ENCODE assay signal across 23 cellular contexts in genomic region chr18:8479826-8480225, GRCh38.
"Had no signal": no experiment of that assay in that cellular context is flagged by ENCODE, and none has a peak within 500 bp of the region (broad histone marks: within the 10 kb centered on the region; RNA-seq: fewer than 3 reads in every experiment).

No MANE protein-coding gene starts in this region.

- H3K4me1 Mint-ChIP-seq: activated CD4-positive, alpha-beta memory T cell treated with anti-CD3 and anti-CD28 coated beads, Interleukin-2, amount 10 ng/mL, durations not matched to agents 7 days and 5 days; activated CD4-positive, alpha-beta T cell treated with anti-CD3 and anti-CD28 coated beads, Interleukin-2, amount 10 ng/mL, durations not matched to agents 7 days and 5 days had no signal

- H3K9me3 Mint-ChIP-seq: activated CD4-positive, alpha-beta memory T cell treated with anti-CD3 and anti-CD28 coated beads, Interleukin-2, amount 10 ng/mL, durations not matched to agents 7 days and 5 days; activated CD4-positive, alpha-beta T cell treated with anti-CD3 and anti-CD28 coated beads, Interleukin-2, amount 10 ng/mL, durations not matched to agents 7 days and 5 days; activated T-cell treated with anti-CD3 and anti-CD28 coated beads, Interleukin-2, amount 50 U/mL, for 4 hours; activated T-helper 17 cell treated with anti-CD3 and anti-CD28 coated beads, Interleukin-2, amount 50 U/mL, for 72 hours; effector memory CD8-positive, alpha-beta T cell; WTC11 had no signal

- H3K27me3 ChIP-seq: brain microvascular endothelial cell, gastrocnemius medialis, heart left ventricle had no signal

- H3K9me3 ChIP-seq: esophagus muscularis mucosa, gastrocnemius medialis, heart left ventricle had no signal

- ATAC-seq: activated T-cell treated with anti-CD3 and anti-CD28 coated beads, Interleukin-2, amount 50 U/mL, for 4 hours; activated T-helper 17 cell treated with anti-CD3 and anti-CD28 coated beads, Interleukin-2, amount 50 U/mL, for 72 hours; effector memory CD8-positive, alpha-beta T cell had no signal

- H3K4me1 ChIP-seq: esophagus muscularis mucosa, foreskin keratinocyte, gastrocnemius medialis had no signal

- H3K4me3 Mint-ChIP-seq: activated CD4-positive, alpha-beta memory T cell treated with anti-CD3 and anti-CD28 coated beads, Interleukin-2, amount 10 ng/mL, durations not matched to agents 7 days and 5 days; activated CD4-positive, alpha-beta T cell treated with anti-CD3 and anti-CD28 coated beads, Interleukin-2, amount 10 ng/mL, durations not matched to agents 7 days and 5 days; activated naive CD8-positive, alpha-beta T cell; activated T-cell treated with anti-CD3 and anti-CD28 coated beads, Interleukin-2, amount 50 U/mL, for 4 hours; activated T-helper 17 cell treated with anti-CD3 and anti-CD28 coated beads, Interleukin-2, amount 50 U/mL, for 72 hours; effector memory CD8-positive, alpha-beta T cell; WTC11 had no signal

- H3K36me3 ChIP-seq: brain microvascular endothelial cell, esophagus muscularis mucosa, gastrocnemius medialis, heart left ventricle had no signal

- H3K36me3 Mint-ChIP-seq: activated naive CD8-positive, alpha-beta T cell; WTC11 had no signal

- DNase-seq: activated CD4-positive, alpha-beta memory T cell treated with anti-CD3 and anti-CD28 coated beads, Interleukin-2, amount 10 ng/mL, durations not matched to agents 7 days and 5 days; activated CD4-positive, alpha-beta T cell treated with anti-CD3 and anti-CD28 coated beads for 1 hour; activated CD4-positive, alpha-beta T cell treated with anti-CD3 and anti-CD28 coated beads for 4 hours; activated CD4-positive, alpha-beta T cell treated with anti-CD3 and anti-CD28 coated beads, Interleukin-2, amount 10 ng/mL, durations not matched to agents 7 days and 5 days; activated CD4-positive, alpha-beta T cell treated with anti-CD3 and anti-CD28 coated beads, Interleukin-2, amount 50 U/mL, for 4 hours; activated effector memory CD4-positive, alpha-beta T cell treated with Interleukin-2 at 50 U/mL for 16 hours; activated gamma-delta T cell treated with Interleukin-2 at 50 U/mL for 16 hours; activated naive CD4-positive, alpha-beta T cell treated with anti-CD3 and anti-CD28 coated beads, Interleukin-2, amount 50 U/mL, for 16 hours; activated naive CD4-positive, alpha-beta T cell treated with Interleukin-2 at 50 U/mL for 16 hours; activated T-cell treated with anti-CD3 and anti-CD28 coated beads, Interleukin-2, amount 50 U/mL, for 4 hours; cortex of kidney; effector CD4-positive, alpha-beta T cell; effector memory CD8-positive, alpha-beta T cell; erythroblast; foreskin keratinocyte; gastrocnemius medialis; T-helper 2 cell had no signal

- H3K4me3 ChIP-seq: esophagus muscularis mucosa, gastrocnemius medialis, heart left ventricle had no signal

- H3K27ac ChIP-seq: brain microvascular endothelial cell, esophagus muscularis mucosa, foreskin keratinocyte, gastrocnemius medialis, heart left ventricle had no signal

- H3K27ac Mint-ChIP-seq: activated CD4-positive, alpha-beta memory T cell treated with anti-CD3 and anti-CD28 coated beads, Interleukin-2, amount 10 ng/mL, durations not matched to agents 7 days and 5 days; activated CD4-positive, alpha-beta T cell treated with anti-CD3 and anti-CD28 coated beads, Interleukin-2, amount 10 ng/mL, durations not matched to agents 7 days and 5 days; activated naive CD8-positive, alpha-beta T cell; activated T-helper 17 cell treated with anti-CD3 and anti-CD28 coated beads, Interleukin-2, amount 50 U/mL, for 72 hours; effector memory CD8-positive, alpha-beta T cell; WTC11 had no signal
